8 cellular contexts compared by ENCODE assay signal in genomic region chr5:72611111-72611724, GRCh38.
DNase-seq lines count a peak whose midpoint lies in the region; ATAC-seq, FAIRE-seq and TF ChIP-seq lines count a peak whose summit lies in the region.

No MANE protein-coding gene starts in this region.

- H3K9me3 ChIP-seq in small intestine (ENCODE audit: control insufficient read depth, low read depth), result no peaks in the 10 kb centered on the region

- H3K4me1 Mint-ChIP-seq in brain, result peaks cover 63% of the 10 kb centered on the region

- H3K9me3 Mint-ChIP-seq in brain, result peaks cover 0 to under 1% (median 0%) of the 10 kb centered on the region in 5 experiments

- ATAC-seq in HG03432 (IDR thresholded peaks at IDR 0.05; ENCODE audit: unreplicated experiment), result no peak

- no peak overlapping the region for H3K4me3 ChIP-seq in small intestine (ENCODE audit: low read depth in 1 of 2, low read length in 2 of 2)

- peak overlapping the region; percentile 44 to 79 (median 70) for H3K4me3 Mint-ChIP-seq in brain

- peak overlapping the region; percentile 80 to 93 (median 89) for H3K27ac Mint-ChIP-seq in brain

- 30 to 34% (median 30%) methylated on average over 7 of the region's 7 CpGs for WGBS in small intestine, 3 donors

- no peaks in the 10 kb centered on the region for H3K4me1 ChIP-seq in small intestine (ENCODE audit: control insufficient read depth in 2 of 2, insufficient read depth in 1 of 2, low read depth in 1 of 2, low read length in 1 of 2)

- TF ChIP-seq POLR2A in H54 (IDR thresholded peaks at IDR 0.05; ENCODE audit: low read depth, low read length), result no peak

- DNase-seq in COR-L47 (lab: John Stamatoyannopoulos, UW) (peak; percentile 80), H54 (ENCODE audit: insufficient read length, low spot score) (peak; percentile 36), NCI-H146 treated with DMSO at 0.1 percent for 48 hours (lab: John Stamatoyannopoulos, UW; ENCODE audit: unreplicated experiment) (peak; percentile 4), T-helper 2 cell (peak in 3 of 5 experiments; percentile 5 to 35 (median 13)), iPS DF 4.7 (ENCODE audit: extremely low read depth, low spot score) (peak; percentile 64), small intestine (peak; percentile 67)

- no peak overlapping the region for H3K27ac ChIP-seq in small intestine (ENCODE audit: low read depth in 1 of 2, low read length in 1 of 2)

- no peaks in the 10 kb centered on the region for H3K36me3 Mint-ChIP-seq in brain

- FAIRE-seq in H54 (lab: Jason Lieb, UNC) (peak; percentile 83), small intestine (lab: Jason Lieb, UNC) (no peak)

- no peaks in the 10 kb centered on the region for H3K27me3 ChIP-seq in small intestine (ENCODE audit: control insufficient read depth in 2 of 2, insufficient read depth in 2 of 2, low read length in 2 of 2)

- no peaks in the 10 kb centered on the region for H3K36me3 ChIP-seq in small intestine (ENCODE audit: control insufficient read depth in 2 of 2, insufficient read depth in 2 of 2, low read length in 2 of 2)

- peak; percentile 71 to 87 for TF ChIP-seq CTCF in brain (conservative IDR thresholded peaks at IDR 0.05)

- H3K27me3 Mint-ChIP-seq in brain, result no peaks in the 10 kb centered on the region

Comparison
In these comparisons a context has a peak if more than half of its experiments do, and no peak if none do; other contexts are left out.
1. DNase-seq: peak in every context shown above with its lines; median percentile 80 in COR-L47; 67 in small intestine; 64 in iPS DF 4.7; 36 in H54; 13 in T-helper 2 cell; 4 in NCI-H146 treated with DMSO at 0.1 percent for 48 hours.